Comparison of ENCODE assay signal across 24 cellular contexts in genomic region chr7:140495514-140496097, GRCh38.
"Had no signal": no experiment of that assay in that cellular context is flagged by ENCODE, and none has a peak within 500 bp of the region (broad histone marks: within the 10 kb centered on the region; RNA-seq: fewer than 3 reads in every experiment).

No MANE protein-coding gene starts in this region.

- ATAC-seq: SK-N-SH treated with all-trans-retinoic acid at 6 μM for 48 hours had no signal

- H3K36me3 ChIP-seq: MG63, Peyer's patch, SJCRH30 had no signal

- H3K4me2 ChIP-seq: PC-9 had no signal

- H3K27ac ChIP-seq: HL-60, PC-9, Peyer's patch, SJCRH30 had no signal

- H2AFZ ChIP-seq: PC-9 had no signal

- H3K4me1 ChIP-seq: Peyer's patch, SJCRH30 had no signal

- H3K27me3 ChIP-seq: MG63, Peyer's patch, SJCRH30 had no signal

- H3K4me3 ChIP-seq: MG63, PC-9, Peyer's patch, SJCRH30 had no signal

- H3K9me3 ChIP-seq: MG63, Peyer's patch, SJCRH30 had no signal

- DNase-seq: Karpas-422, KG1, MG63, NCI-H1092, NCI-H1105 treated with DMSO at 0.1 percent for 48 hours, NCI-H1417 treated with DMSO at 0.1 percent for 48 hours, NCI-H146, NCI-H1694 treated with DMSO at 0.1 percent for 48 hours, NCI-H1930, NCI-H2081, NCI-H2107, NCI-H2227 treated with DMSO at 0.1 percent for 48 hours, NCI-H446, NCI-H510A, NCI-H524 treated with DMSO at 0.1 percent for 48 hours, NCI-H69, NCI-H774, OCI-M1, PC-9, Peyer's patch, SHP77 treated with DMSO at 0.1 percent for 48 hours, SJCRH30 had no signal
